In genomic region chr6:35465646-35466045, GRCh38 we compare ENCODE assay signal across 23 cellular contexts. TPM values are rescaled to one million over a fixed set of nuclear protein-coding genes. Genes with fewer than 3 reads are reported as not detected.
"Had no signal": no experiment of that assay in that cellular context is flagged by ENCODE, and none has a peak within 500 bp of the region (broad histone marks: within the 10 kb centered on the region; RNA-seq: fewer than 3 reads in every experiment).

No MANE protein-coding gene starts in this region.

- H3K27ac ChIP-seq: KMS-11, SJSA1, SK-N-MC had no signal

- H3K27me3 ChIP-seq: SJSA1 had no signal

- DNase-seq: IMR-90, Kasumi-1, MV-4-11, NCI-H1048, NCI-H1105, NCI-H1417, NCI-H1436 treated with DMSO at 0.1 percent for 48 hours, NCI-H1694, NCI-H187 treated with DMSO at 0.1 percent for 48 hours, NCI-H2029 treated with DMSO at 0.1 percent for 48 hours, NCI-H2227 treated with DMSO at 0.1 percent for 48 hours, NCI-H524, NCI-H526 treated with DMSO at 0.1 percent for 48 hours, NCI-H748 treated with DMSO at 0.1 percent for 48 hours, Right ventricle myocardium superior, RPMI8226, SIG-M5 had no signal

- H3K9me3 ChIP-seq: SJSA1 had no signal

- H3K4me2 ChIP-seq: KMS-11 had no signal

- FAIRE-seq: RCC 7860 had no signal

- H3K4me3 ChIP-seq: SJSA1, SK-N-MC had no signal

- H3K9ac ChIP-seq: KMS-11 had no signal

RNA-seq across cellular contexts. Expression of gene TULP1, which starts 47.0 kb away (rescaled TPM):
- total RNA-seq: IMR-90, M059J, NCI-H460, Right ventricle myocardium superior, SJSA1 had no signal
- polyA plus RNA-seq: IMR-90 had no signal
